Comparison of ENCODE assay signal across 8 cellular contexts in genomic region chr12:103929051-103929908, GRCh38. TPM values are rescaled to one million over a fixed set of nuclear protein-coding genes. Genes with fewer than 3 reads are reported as not detected.
A peak's percentile ranks its signal among the peaks of the same experiment; 100 is the strongest.
DNase-seq lines count a peak whose midpoint lies in the region; ATAC-seq and TF ChIP-seq lines count a peak whose summit lies in the region.

No MANE protein-coding gene starts in this region.

- H3K23ac ChIP-seq in trophoblast cell (ENCODE audit: low read length): no peak overlapping the region

- H3K27ac ChIP-seq in heart right ventricle: peak overlapping the region; percentile 85 to 98 (median 94)
- H3K27ac ChIP-seq in trophoblast cell (ENCODE audit: low read depth, low read length): peak overlapping the region; percentile 67
- H3K27ac ChIP-seq in tibial artery: peak overlapping the region; percentile 88 to 96

- 1% methylated on average over 44 of the region's 44 CpGs for WGBS in heart right ventricle, 2 donors
- WGBS in trophoblast cell (ENCODE audit: extremely low coverage, insufficient coverage, insufficient read length): no CpG with 5 or more reads among the region's 44 CpGs

- ATAC-seq in HG02759 (IDR thresholded peaks at IDR 0.05; ENCODE audit: unreplicated experiment) (peak; percentile 19), T-cell (replicated peaks in 1 of 4) (peak; percentile 56 to 66 (median 64)), heart right ventricle (peak; percentile 60 to 80 (median 71))

- CTCF ChIA-PET in T-cell (lab: Charles Lee): interaction anchor here (0.9 to 3.4 kb wide), 11 partner anchors 24 to 208 kb away, joined by 3 to 23 read pairs (median 5); partner anchors contain the start of genes NFYB (in 1 of the 2), NT5DC3 (in 1 of the 2) and TDG (in 1 of the 2)

- intact Hi-C loops in heart right ventricle (cut with DNase I): loop anchor here in 2 of 10 donors (5.0 kb wide), 3 partner anchors 38 to 302 kb away; partner anchors contain the start of gene TDG (in 1 of the 2)
- intact Hi-C loops in tibial artery (cut with DNase I; ENCODE audit: low total_unique reads): no loop called here

- no peaks in the 10 kb centered on the region for H3K27me3 Mint-ChIP-seq in T-cell

- H3K79me1 ChIP-seq in trophoblast cell (ENCODE audit: low read length): peaks cover 14% of the 10 kb centered on the region

- peaks cover 61 to 62% (median 61%) of the 10 kb centered on the region in 3 donors for H3K4me1 Mint-ChIP-seq in T-cell

- peak overlapping the region; percentile 81 to 97 (median 87) for H3K4me3 Mint-ChIP-seq in T-cell

- DNase-seq in GF-D8 (lab: John Stamatoyannopoulos, UW) (peak; percentile 79), NCI-H1694 (lab: John Stamatoyannopoulos, UW) (peak; percentile 88), T-cell (peak; percentile 73 to 91 (median 83)), amniotic epithelial cell (ENCODE audit: low read depth) (peak; percentile 91), heart right ventricle (peak; percentile 80 to 92), trophoblast cell (peak in 1 of 2 donors; percentile 34), tibial artery (peak; percentile 90 to 91)

- H3K79me2 ChIP-seq in trophoblast cell (ENCODE audit: control insufficient read depth, insufficient read depth, low read length, poor library complexity): peaks cover 15% of the 10 kb centered on the region

- peak overlapping the region; percentile 86 for H4K8ac ChIP-seq in trophoblast cell (ENCODE audit: low read depth, low read length)

- peak overlapping the region; percentile 23 for H2BK5ac ChIP-seq in trophoblast cell (ENCODE audit: low read depth, low read length, poor library complexity)

- POLR2A ChIA-PET in T-cell (lab: Charles Lee): interaction anchor here (0.5 to 3.4 kb wide), 20 partner anchors 11 to 1433 kb away, joined by 3 to 54 read pairs (median 4); partner anchors contain the start of genes TDG (in 2 of the 2) and NFYB (in 1 of the 2)

- H3K27me3 ChIP-seq in heart right ventricle (no peaks in the 10 kb centered on the region), trophoblast cell (ENCODE audit: insufficient read depth, low read length) (no peaks in the 10 kb centered on the region), tibial artery (no peaks in the 10 kb centered on the region)

- peak overlapping the region; percentile 98 for H2AFZ ChIP-seq in trophoblast cell (ENCODE audit: insufficient read depth, low read length, poor library complexity)

- H3K36me3 Mint-ChIP-seq in T-cell: peaks cover 17% of the 10 kb centered on the region

- H4K12ac ChIP-seq in trophoblast cell (ENCODE audit: low read depth, low read length): peak overlapping the region; percentile 68

- H3K4me3 ChIP-seq in heart right ventricle (peak overlapping the region; percentile 37 to 95 (median 68)), trophoblast cell (ENCODE audit: low read depth, low read length) (peak overlapping the region; percentile 84), tibial artery (peak overlapping the region; percentile 79 to 89)

- H3K9me3 ChIP-seq in heart right ventricle (no peaks in the 10 kb centered on the region), trophoblast cell (ENCODE audit: insufficient read depth, low read depth, low read length) (no peaks in the 10 kb centered on the region), tibial artery (no peaks in the 10 kb centered on the region)

- peak overlapping the region; percentile 9 for H3K18ac ChIP-seq in trophoblast cell (ENCODE audit: low read length)

- H2AK5ac ChIP-seq in trophoblast cell (ENCODE audit: low read length): peak overlapping the region; percentile 19

- peak overlapping the region; percentile 100 for H3K27ac Mint-ChIP-seq in T-cell

- H3K4me1 ChIP-seq in heart right ventricle (peaks cover 5 to 52% (median 40%) of the 10 kb centered on the region in 9 donors), trophoblast cell (ENCODE audit: control insufficient read depth in 1 of 2, insufficient read depth in 2 of 2, low read length in 2 of 2) (no peaks in the 10 kb centered on the region), tibial artery (peaks cover 0 to 44% (median 26%) of the 10 kb centered on the region in 4 donors)

- peak overlapping the region; percentile 16 for H4K91ac ChIP-seq in trophoblast cell (ENCODE audit: low read depth, low read length)

- TF ChIP-seq CTCF in heart right ventricle (IDR thresholded peaks at IDR 0.05) (no peak), tibial artery (IDR thresholded peaks at IDR 0.05) (no peak)

- no peaks in the 10 kb centered on the region for H3K9me3 Mint-ChIP-seq in T-cell

- H3K36me3 ChIP-seq in heart right ventricle (peaks cover 0 to 30% (median 9%) of the 10 kb centered on the region in 9 donors), trophoblast cell (ENCODE audit: control insufficient read depth in 1 of 2, insufficient read depth in 2 of 2, low read length in 2 of 2) (peaks cover 3 to 8% of the 10 kb centered on the region in 2 experiments), tibial artery (peaks cover 8 to 15% (median 12%) of the 10 kb centered on the region in 3 donors)

- peak overlapping the region; percentile 36 for H3K4ac ChIP-seq in trophoblast cell (ENCODE audit: low read depth, low read length)

- H3K9ac ChIP-seq in trophoblast cell (ENCODE audit: low read length): peak overlapping the region; percentile 78

- H2BK12ac ChIP-seq in trophoblast cell (ENCODE audit: low read length): no peak overlapping the region

- peak overlapping the region; percentile 93 for H3K4me2 ChIP-seq in trophoblast cell (ENCODE audit: low read length)

- peak overlapping the region; percentile 65 for H3K14ac ChIP-seq in trophoblast cell (ENCODE audit: low read length)

- H2BK120ac ChIP-seq in trophoblast cell (ENCODE audit: insufficient read depth, low read length, poor library complexity): no peak overlapping the region

RNA-seq across cellular contexts. Expression of gene HSP90B1, which starts 0.9 kb away (rescaled TPM):
- 100 to 1,000 TPM; 240 to 310 (median 290) TPM for total RNA-seq in T-cell
- 100 to 1,000 TPM; 235 to 487 (median 297) TPM for total RNA-seq in heart right ventricle
- polyA plus RNA-seq in heart right ventricle: 1,000 to 10,000 TPM in 1 of 2 donors, 100 to 1,000 TPM in 1; 203 to 1,021 TPM
- 923 and 954 TPM in 2 replicates for polyA plus RNA-seq in trophoblast cell (2013)

RNA-seq across cellular contexts. Expression of gene TDG, which starts 36.4 kb away (rescaled TPM):
- total RNA-seq in T-cell (10 to 100 TPM; 25.0 to 32.4 (median 30.0) TPM), heart right ventricle (10 to 100 TPM in 8 of 10 donors, 1 to 10 TPM in 2; 8.7 to 17.4 (median 11.7) TPM)
- polyA plus RNA-seq in heart right ventricle: 10 to 100 TPM in 1 of 2 donors, 1 to 10 TPM in 1; 9.4 to 12.5 TPM
- 61.8 and 64.6 TPM in 2 replicates for polyA plus RNA-seq in trophoblast cell (2013)

Comparison
In these comparisons a context has a peak if more than half of its experiments do, and no peak if none do; other contexts are left out.
1. ATAC-seq: peak in every context shown above with its lines; median percentile 71 in heart right ventricle; 64 in T-cell; 19 in HG02759.